ENCODE assay signal across 9 cellular contexts in genomic region chr1:96721382-96722160, GRCh38. TPM values are rescaled to one million over a fixed set of nuclear protein-coding genes. Genes with fewer than 3 reads are reported as not detected.
DNase-seq lines count a peak whose midpoint lies in the region; ATAC-seq, FAIRE-seq and TF ChIP-seq lines count a peak whose summit lies in the region.
"Had no signal": no experiment of that assay in that cellular context is flagged by ENCODE, and none has a peak within 500 bp of the region (broad histone marks: within the 10 kb centered on the region; RNA-seq: fewer than 3 reads in every experiment).

Gene PTBP2, plus strand, starts transcription at chr1:96721784. Its CDS starts 81 bp downstream, at chr1:96721865.

- H3K4me3 Mint-ChIP-seq in central memory CD8-positive, alpha-beta T cell = peak within 1 kb of the TSS; percentile 95

- ATAC-seq in GM18909 (IDR thresholded peaks at IDR 0.05; ENCODE audit: poor library complexity, unreplicated experiment) = peak; percentile 97
- peak; percentile 95 for ATAC-seq in HG03139 (IDR thresholded peaks at IDR 0.05; ENCODE audit: unreplicated experiment)
- peak; percentile 89 for ATAC-seq in central memory CD8-positive, alpha-beta T cell (replicated peaks; ENCODE audit: extremely low read depth, poor library complexity, severe bottlenecking)

- H3K36me3 ChIP-seq in kidney (ENCODE audit: control insufficient read depth in 1 of 2, insufficient read depth in 2 of 2, low read length in 2 of 2) = no peaks in the 10 kb centered on the region

- H3K4me1 Mint-ChIP-seq in central memory CD8-positive, alpha-beta T cell = peaks cover 32% of the 10 kb centered on the region

- H3K9ac ChIP-seq in kidney (ENCODE audit: low read length in 2 of 2) = peak within 1 kb of the TSS; percentile 90 to 93

- peak within 1 kb of the TSS; percentile 90 for H3K27ac Mint-ChIP-seq in central memory CD8-positive, alpha-beta T cell (ENCODE audit: low read depth)

- H3K36me3 Mint-ChIP-seq in central memory CD8-positive, alpha-beta T cell (ENCODE audit: insufficient read depth) = peaks cover 12% of the 10 kb centered on the region

- H3K4me3 ChIP-seq in kidney (ENCODE audit: low read length in 2 of 2) = peak within 1 kb of the TSS; percentile 92 to 98

- H3K27me3 Mint-ChIP-seq in central memory CD8-positive, alpha-beta T cell = no peaks in the 10 kb centered on the region

- FAIRE-seq in kidney (lab: Jason Lieb, UNC) = no peak
- FAIRE-seq: TTC549 had no signal

- H3K27ac ChIP-seq in kidney (ENCODE audit: low read depth in 2 of 2, low read length in 2 of 2) = peak within 1 kb of the TSS; percentile 91 to 96

- no peak for TF ChIP-seq CTCF in AG09319 (IDR thresholded peaks at IDR 0.05; ENCODE audit: low read depth, low read length)
- no peak for TF ChIP-seq CTCF in kidney (IDR thresholded peaks at IDR 0.05; ENCODE audit: borderline replicate concordance, extremely low read depth, insufficient read depth)

- H3K9me3 ChIP-seq in kidney (ENCODE audit: control insufficient read depth in 1 of 2, low read length in 2 of 2) = no peaks in the 10 kb centered on the region

- peaks cover 0 to 3% of the 10 kb centered on the region in 2 donors for H3K4me1 ChIP-seq in kidney (ENCODE audit: control insufficient read depth in 1 of 2, insufficient read depth in 1 of 2, low read depth in 1 of 2, low read length in 2 of 2)

- H3K9me3 Mint-ChIP-seq in central memory CD8-positive, alpha-beta T cell = no peaks in the 10 kb centered on the region

- peak; percentile 40 for DNase-seq in AG09319 (ENCODE audit: extremely low read depth, low read depth)
- peak; percentile 73 for DNase-seq in NCI-H226
- DNase-seq in activated CD4-positive, CD25-positive, alpha-beta regulatory T cell treated with anti-CD3 and anti-CD28 coated beads, Interleukin-2, amount 50 U/mL, for 72 hours = peak; percentile 85
- DNase-seq in central memory CD8-positive, alpha-beta T cell (ENCODE audit: low spot score in 2 of 2) = peak; percentile 74 to 78
- peak; percentile 93 for DNase-seq in kidney
- peak; percentile 86 for DNase-seq in stimulated activated CD4-positive, alpha-beta T cell treated with anti-CD3 and anti-CD28 coated beads, Interleukin-15, amount 100 ng/mL, for 24 hours

- intact Hi-C loops in kidney (cut with DNase I) = no loop called here

RNA-seq across cellular contexts. Expression of gene PTBP2, which starts in this region (rescaled TPM):
- total RNA-seq in kidney = 32.8 TPM
- 10.5 TPM for polyA plus RNA-seq in kidney (ENCODE audit: insufficient read depth, low read depth, low replicate concordance)

Comparison
In these comparisons a context has a peak if more than half of its experiments do, and no peak if none do; other contexts are left out.
1. Peak in every context shown above with its lines: DNase-seq, ATAC-seq, H3K4me3 ChIP-seq and H3K27ac ChIP-seq.
2. DNase-seq: peak in every context shown above with its lines; median percentile 93 in kidney; 86 in stimulated activated CD4-positive, alpha-beta T cell treated with anti-CD3 and anti-CD28 coated beads, Interleukin-15, amount 100 ng/mL, for 24 hours; 85 in activated CD4-positive, CD25-positive, alpha-beta regulatory T cell treated with anti-CD3 and anti-CD28 coated beads, Interleukin-2, amount 50 U/mL, for 72 hours; 76 in central memory CD8-positive, alpha-beta T cell; 73 in NCI-H226; 40 in AG09319.